1 cellular context compared by ENCODE assay signal in genomic region chr19:51887522-51888498, GRCh38.
TF ChIP-seq lines count a peak whose summit lies in the region.

Gene ZNF577 (minus strand): TSS chr19:51887951. CDS start chr19:51880382, 7,569 bp downstream.

TF ChIP-seq in HepG2, 621 proteins besides CTCF, POLR2A, EP300 and RAD21 (continued from another document):
- no peak for TF ChIP-seq ZXDC (CRISPR knock-in tag; IDR thresholded peaks at IDR 0.05)
- TF ChIP-seq ZNF224 (CRISPR knock-in tag; IDR thresholded peaks at IDR 0.05) = no peak
- TF ChIP-seq AGO2 (optimal IDR thresholded peaks at IDR 0.05; ENCODE audit: low read depth, low read length) = peak; percentile 71
- TF ChIP-seq ZSCAN30 (CRISPR knock-in tag; IDR thresholded peaks at IDR 0.05) = no peak
- TF ChIP-seq NONO (IDR thresholded peaks at IDR 0.05) = no peak
- no peak for TF ChIP-seq NONO (CRISPR knock-in tag; conservative IDR thresholded peaks at IDR 0.05)
- no peak for TF ChIP-seq PTBP1 (IDR thresholded peaks at IDR 0.05; ENCODE audit: low read depth, low read length, poor library complexity, severe bottlenecking)
- TF ChIP-seq ZNF18 (CRISPR knock-in tag; IDR thresholded peaks at IDR 0.05; ENCODE audit: insufficient replicate concordance) = no peak
TF ChIP-seq in HepG2: peak in this region for 3.
